8 cellular contexts compared by ENCODE assay signal in genomic region chr15:40274350-40275274, GRCh38. TPM values are rescaled to one million over a fixed set of nuclear protein-coding genes. Genes with fewer than 3 reads are reported as not detected.
A peak's percentile ranks its signal among the peaks of the same experiment; 100 is the strongest.
DNase-seq lines count a peak whose midpoint lies in the region; ATAC-seq, FAIRE-seq and TF ChIP-seq lines count a peak whose summit lies in the region.

No MANE protein-coding gene starts in this region.

- no peaks in the 10 kb centered on the region for H3K4me1 ChIP-seq in RWPE2 (ENCODE audit: insufficient read depth, poor library complexity, severe bottlenecking)

- H3K4me3 ChIP-seq in RWPE2 (ENCODE audit: severe bottlenecking) (no peak overlapping the region), fibroblast of the aortic adventitia (ENCODE audit: low read depth, low read length) (no peak overlapping the region)

- ATAC-seq in RWPE2 (ENCODE audit: low read depth) = peak; percentile 32; the same call in 2 of the 3 replicates
- no peak for ATAC-seq in HG02610 (IDR thresholded peaks at IDR 0.05; ENCODE audit: unreplicated experiment)

- no peak overlapping the region for H3K4me3 Mint-ChIP-seq in activated T-helper 2 cell treated with anti-CD3 and anti-CD28 coated beads, Interferon-gamma antibody, Interleukin-2, Interleukin-4, amounts not matched to agents 10 μg/mL and 5 μg/mL and 100 μg/mL, durations not matched to agents 14 hours and 24 hours and 36 hours (ENCODE audit: low read depth)

- no peaks in the 10 kb centered on the region for H3K36me3 ChIP-seq in RWPE2 (ENCODE audit: low read depth)

- no peaks in the 10 kb centered on the region for H3K9me3 Mint-ChIP-seq in activated T-helper 2 cell treated with anti-CD3 and anti-CD28 coated beads, Interferon-gamma antibody, Interleukin-2, Interleukin-4, amounts not matched to agents 10 μg/mL and 5 μg/mL and 100 μg/mL, durations not matched to agents 14 hours and 24 hours and 36 hours

- H3K27me3 ChIP-seq in RWPE2 (ENCODE audit: insufficient read depth, poor library complexity, severe bottlenecking) = no peaks in the 10 kb centered on the region

- H3K27ac ChIP-seq in RWPE2 (ENCODE audit: poor library complexity, severe bottlenecking) = no peak overlapping the region

- H3K27ac Mint-ChIP-seq in activated T-helper 2 cell treated with anti-CD3 and anti-CD28 coated beads, Interferon-gamma antibody, Interleukin-2, Interleukin-4, amounts not matched to agents 10 μg/mL and 5 μg/mL and 100 μg/mL, durations not matched to agents 14 hours and 24 hours and 36 hours = no peak overlapping the region

- peaks cover 32% of the 10 kb centered on the region for H3K27me3 Mint-ChIP-seq in activated T-helper 2 cell treated with anti-CD3 and anti-CD28 coated beads, Interferon-gamma antibody, Interleukin-2, Interleukin-4, amounts not matched to agents 10 μg/mL and 5 μg/mL and 100 μg/mL, durations not matched to agents 14 hours and 24 hours and 36 hours (ENCODE audit: low read depth)

- intact Hi-C loops in activated T-helper 2 cell treated with anti-CD3 and anti-CD28 coated beads, Interferon-gamma antibody, Interleukin-2, Interleukin-4, amounts not matched to agents 10 μg/mL and 5 μg/mL and 100 μg/mL, durations not matched to agents 14 hours and 24 hours and 36 hours (cut with micrococcal nuclease) = loop anchor here (1.0 to 10.0 kb wide), 5 partner anchors 57 to 486 kb away; partner anchors contain the start of genes BMF and SRP14

- FAIRE-seq in G401.6 (lab: Jason Lieb, UNC) = peak; percentile 92

- DNase-seq in Kasumi-1 (lab: John Stamatoyannopoulos, UW) (peak; percentile 41 to 53), RWPE2 (ENCODE audit: low spot score) (no peak), fibroblast of the aortic adventitia (ENCODE audit: low read depth) (peak; percentile 87), nucleus accumbens (lab: John Stamatoyannopoulos, UW) (peak in 49 of 56 donors; percentile 14 to 85 (median 57)), superior temporal gyrus (ENCODE audit: extremely low spot score) (peak; percentile 90)
- peak; percentile 82 for DNase-seq in activated T-helper 2 cell treated with anti-CD3 and anti-CD28 coated beads, Interferon-gamma antibody, Interleukin-2, Interleukin-4, amounts not matched to agents 10 μg/mL and 5 μg/mL and 100 μg/mL, durations not matched to agents 14 hours and 24 hours and 36 hours (ENCODE audit: low spot score)

- H3K9me3 ChIP-seq in RWPE2 (ENCODE audit: severe bottlenecking) = no peaks in the 10 kb centered on the region

- H3K36me3 Mint-ChIP-seq in activated T-helper 2 cell treated with anti-CD3 and anti-CD28 coated beads, Interferon-gamma antibody, Interleukin-2, Interleukin-4, amounts not matched to agents 10 μg/mL and 5 μg/mL and 100 μg/mL, durations not matched to agents 14 hours and 24 hours and 36 hours (ENCODE audit: low read depth) = no peaks in the 10 kb centered on the region

- peaks cover 8% of the 10 kb centered on the region for H3K4me1 Mint-ChIP-seq in activated T-helper 2 cell treated with anti-CD3 and anti-CD28 coated beads, Interferon-gamma antibody, Interleukin-2, Interleukin-4, amounts not matched to agents 10 μg/mL and 5 μg/mL and 100 μg/mL, durations not matched to agents 14 hours and 24 hours and 36 hours (ENCODE audit: low read depth)

- peak; percentile 100 for TF ChIP-seq CTCF in RWPE2 (IDR thresholded peaks at IDR 0.05; ENCODE audit: poor library complexity, severe bottlenecking)
- peak; percentile 100 for TF ChIP-seq CTCF in fibroblast of the aortic adventitia (IDR thresholded peaks at IDR 0.05; ENCODE audit: insufficient read depth, low read length)

RNA-seq across cellular contexts. Expression of gene ANKRD63, which starts 8.3 kb away (rescaled TPM):
- total RNA-seq in activated T-helper 2 cell treated with anti-CD3 and anti-CD28 coated beads, Interferon-gamma antibody, Interleukin-2, Interleukin-4, amounts not matched to agents 10 μg/mL and 5 μg/mL and 100 μg/mL, durations not matched to agents 14 hours and 24 hours and 36 hours = 0.41 and 0.48 TPM in 2 replicates
- total RNA-seq in fibroblast of the aortic adventitia (ENCODE audit: low replicate concordance) = not detected in 2 replicates

RNA-seq across cellular contexts. Expression of gene PLCB2, which starts 33.1 kb away (rescaled TPM):
- total RNA-seq in activated T-helper 2 cell treated with anti-CD3 and anti-CD28 coated beads, Interferon-gamma antibody, Interleukin-2, Interleukin-4, amounts not matched to agents 10 μg/mL and 5 μg/mL and 100 μg/mL, durations not matched to agents 14 hours and 24 hours and 36 hours = 96.3 and 98.9 TPM in 2 replicates
- total RNA-seq in fibroblast of the aortic adventitia (ENCODE audit: low replicate concordance) = 0.27 TPM in 1 of 2 replicates, not detected in the other

RNA-seq across cellular contexts. Expression of gene PAK6, which starts 35.7 kb away (rescaled TPM):
- 0.27 and 0.78 TPM in 2 replicates for total RNA-seq in activated T-helper 2 cell treated with anti-CD3 and anti-CD28 coated beads, Interferon-gamma antibody, Interleukin-2, Interleukin-4, amounts not matched to agents 10 μg/mL and 5 μg/mL and 100 μg/mL, durations not matched to agents 14 hours and 24 hours and 36 hours
- 0.09 TPM in 1 of 2 replicates, not detected in the other for total RNA-seq in fibroblast of the aortic adventitia (ENCODE audit: low replicate concordance)

RNA-seq across cellular contexts. Expression of gene INAFM2, which starts 48.9 kb away (rescaled TPM):
- total RNA-seq in activated T-helper 2 cell treated with anti-CD3 and anti-CD28 coated beads, Interferon-gamma antibody, Interleukin-2, Interleukin-4, amounts not matched to agents 10 μg/mL and 5 μg/mL and 100 μg/mL, durations not matched to agents 14 hours and 24 hours and 36 hours = 16.7 and 17.9 TPM in 2 replicates
- total RNA-seq in fibroblast of the aortic adventitia (ENCODE audit: low replicate concordance) = 8.1 and 8.9 TPM in 2 replicates

Comparison
In these comparisons a context has a peak if more than half of its experiments do, and no peak if none do; other contexts are left out.
1. RNA of gene PLCB2, which starts 33.1 kb away (total RNA-seq): 96.3 to 98.9 TPM in activated T-helper 2 cell treated with anti-CD3 and anti-CD28 coated beads, Interferon-gamma antibody, Interleukin-2, Interleukin-4, amounts not matched to agents 10 μg/mL and 5 μg/mL and 100 μg/mL, durations not matched to agents 14 hours and 24 hours and 36 hours; 0.27 TPM in fibroblast of the aortic adventitia; every median in the first group is over 10 times any median in the second.